In genomic region chr2:206211657-206212255, GRCh38 we compare ENCODE assay signal across 1 cellular context.
TF ChIP-seq lines count a peak whose summit lies in the region.

No MANE protein-coding gene starts in this region.

TF ChIP-seq in GM23338, 12 proteins besides CTCF, POLR2A, EP300 and RAD21 (continued from another document):
- TF ChIP-seq ETS1 (IDR thresholded peaks at IDR 0.05) = no peak
- no peak for TF ChIP-seq CREB1 (CRISPR knock-in tag; IDR thresholded peaks at IDR 0.05; ENCODE audit: low read depth)
- TF ChIP-seq ZNF331 (CRISPR knock-in tag; IDR thresholded peaks at IDR 0.05; ENCODE audit: low read depth) = no peak
- TF ChIP-seq STAT1 (IDR thresholded peaks at IDR 0.05; ENCODE audit: unreplicated experiment) = no peak
- TF ChIP-seq POLR2AphosphoS5 (IDR thresholded peaks at IDR 0.05; ENCODE audit: low read depth) = no peak
- TF ChIP-seq EZH2 (IDR thresholded peaks at IDR 0.05; ENCODE audit: low read depth, unreplicated experiment) = no peak
- TF ChIP-seq ZNF114 (CRISPR knock-in tag; IDR thresholded peaks at IDR 0.05) = no peak
- TF ChIP-seq NANOG (IDR thresholded peaks at IDR 0.05; ENCODE audit: borderline replicate concordance) = no peak
